ENCODE assay signal across 15 cellular contexts in genomic region chr22:44128961-44129613, GRCh38. TPM values are rescaled to one million over a fixed set of nuclear protein-coding genes. Genes with fewer than 3 reads are reported as not detected.
"Had no signal": no experiment of that assay in that cellular context is flagged by ENCODE, and none has a peak within 500 bp of the region (broad histone marks: within the 10 kb centered on the region; RNA-seq: fewer than 3 reads in every experiment).

No MANE protein-coding gene starts in this region.

- FAIRE-seq: colon had no signal

- H3K27me3 ChIP-seq: body of pancreas, tibial nerve, vagina had no signal

- H3K36me3 ChIP-seq: vagina had no signal

- H3K4me1 ChIP-seq: body of pancreas had no signal

- H3K4me3 ChIP-seq: body of pancreas, tibial nerve, vagina had no signal

- H3K27ac ChIP-seq: body of pancreas, tibial nerve, vagina had no signal

- ATAC-seq: body of pancreas; left ventricle myocardium superior; natural killer cell treated with Interleukin-12 subunit alpha and Interleukin-12 subunit beta and Interleukin-15 and Interleukin-18, amount 100 ng/mL, for 72 hours; stimulated activated memory B cell treated with anti-CD40 and anti-IgM and Interleukin-4, amounts not matched to agents 10 μg/mL and 1 μg/mL and 100 μg/mL, for 72 hours had no signal

- DNase-seq: activated CD4-positive, alpha-beta T cell treated with anti-CD3 and anti-CD28 coated beads, Interleukin-2, amount 10 ng/mL, durations not matched to agents 24 days and 14 days; activated CD4-positive, CD25-positive, alpha-beta regulatory T cell; activated naive CD8-positive, alpha-beta T cell treated with anti-CD3 and anti-CD28 coated beads for 36 hours; erythroblast; islet precursor cell; left ventricle myocardium superior; stimulated activated CD4-positive, alpha-beta T cell treated with anti-CD3 and anti-CD28 coated beads, Interleukin-2, amount 100 ng/mL, for 48 hours had no signal

RNA-seq across cellular contexts. Expression of gene PARVG, which starts 51.6 kb away (rescaled TPM):
- total RNA-seq: osteocyte, pulmonary artery endothelial cell had no signal
